Comparison of ENCODE assay signal across 8 cellular contexts in the genomic region with DNA sequence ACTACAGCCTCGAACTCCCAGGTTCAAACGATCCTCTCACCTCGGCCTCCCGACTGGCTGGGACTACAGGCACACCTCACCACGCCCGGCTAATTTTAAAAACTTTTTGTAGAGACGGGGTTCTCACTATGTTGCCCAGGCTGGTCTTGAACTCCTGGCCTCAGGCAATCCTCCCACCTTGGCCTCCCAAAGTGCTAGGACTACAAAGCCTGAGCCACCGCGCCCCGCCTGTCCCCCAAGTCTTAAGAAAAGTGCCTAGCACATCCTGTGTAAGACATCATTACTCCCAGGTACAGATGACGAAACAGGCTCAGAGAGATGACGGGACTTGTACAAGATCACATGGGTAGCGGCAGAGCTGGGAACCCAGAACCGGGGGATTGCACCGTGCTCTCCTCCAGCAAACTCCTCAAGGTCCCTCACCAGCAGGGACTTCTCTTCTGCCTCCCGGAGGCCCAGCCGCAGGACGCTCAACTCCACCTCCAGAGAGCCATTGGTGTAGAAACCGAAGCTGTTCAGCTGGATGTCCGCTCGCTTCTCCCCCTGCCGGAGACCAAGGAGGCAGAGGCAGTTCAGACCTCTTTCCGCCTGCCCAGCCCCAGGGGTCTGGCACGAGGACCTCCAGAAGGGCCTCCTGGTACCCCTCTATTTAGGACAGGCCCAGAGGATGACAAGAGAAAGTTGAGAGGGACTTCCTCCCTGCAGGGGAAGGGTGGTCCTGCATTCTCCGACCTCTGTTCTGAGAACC. TPM values are rescaled to one million over a fixed set of nuclear protein-coding genes. Genes with fewer than 3 reads are reported as not detected.
DNase-seq lines count a peak whose midpoint lies in the region; ATAC-seq and TF ChIP-seq lines count a peak whose summit lies in the region.

No MANE protein-coding gene starts in this region.

- H3K9ac ChIP-seq in Karpas-422 (ENCODE audit: low read length), result peak overlapping the region; percentile 93

- DNase-seq in ELR (ENCODE audit: low read depth), result peak; percentile 91
- DNase-seq in Karpas-422, result peak; percentile 86
- DNase-seq in T-helper 2 cell, result peak in 4 of 5 experiments; percentile 48 to 93 (median 63)
- peak in 1 of 2 donors; percentile 87 for DNase-seq in ascending aorta (ENCODE audit: low spot score in 2 of 2)
- peak; percentile 92 for DNase-seq in hepatic stellate cell (ENCODE audit: low spot score)
- peak; percentile 71 for DNase-seq in pulmonary artery endothelial cell (ENCODE audit: low read depth, low spot score)

- H3K79me2 ChIP-seq in Karpas-422 (ENCODE audit: low read length), result 0 out of 2 replicates have a peak, but pooled peaks cover 3% of the 10 kb centered on the region

- peak overlapping the region; percentile 83 for H3K4me2 ChIP-seq in Karpas-422 (ENCODE audit: low read depth, low read length, poor library complexity, severe bottlenecking)

- H3K36me3 ChIP-seq in Karpas-422 (ENCODE audit: insufficient read depth, low read length) (no peaks in the 10 kb centered on the region), ascending aorta (peaks cover 14 to 25% of the 10 kb centered on the region in 2 donors)

- no peaks in the 10 kb centered on the region for H3K9me2 ChIP-seq in Karpas-422 (replicated peaks; ENCODE audit: insufficient read depth, low read length)

- no peaks in the 10 kb centered on the region for H3K9me3 ChIP-seq in Karpas-422 (ENCODE audit: low read length)
- H3K9me3 ChIP-seq in ascending aorta, result no peaks in the 10 kb centered on the region

- H3K4me3 ChIP-seq in Karpas-422 (ENCODE audit: low read length) (peak overlapping the region; percentile 74), ascending aorta (peak overlapping the region; percentile 72 to 87)

- no peak for ATAC-seq in HG02610 (IDR thresholded peaks at IDR 0.05; ENCODE audit: unreplicated experiment)
- no peak for ATAC-seq in GM21423 (IDR thresholded peaks at IDR 0.05; ENCODE audit: unreplicated experiment)

- peak overlapping the region; percentile 63; the same call in 1 of the 2 replicates for H2AFZ ChIP-seq in Karpas-422 (ENCODE audit: low read length)

- TF ChIP-seq CTCF in ascending aorta (IDR thresholded peaks at IDR 0.05), result peak; percentile 50 to 62 (median 52)

- H3K4me1 ChIP-seq in Karpas-422 (ENCODE audit: low read length), result peaks cover 43% of the 10 kb centered on the region
- H3K4me1 ChIP-seq in ascending aorta, result peaks cover 3 to 22% of the 10 kb centered on the region in 2 donors

- intact Hi-C loops in ascending aorta (cut with DNase I), result loop anchor here (2.0 to 10.0 kb wide), 7 partner anchors 219 to 1112 kb away; partner anchors contain the start of genes KHSRP, PET100, SAFB and SAFB2

- no peaks in the 10 kb centered on the region for H4K20me1 ChIP-seq in Karpas-422 (ENCODE audit: insufficient read depth, low read depth, low read length)

- H3K27me3 ChIP-seq in Karpas-422 (ENCODE audit: low read length) (no peaks in the 10 kb centered on the region), ascending aorta (no peaks in the 10 kb centered on the region)

- H3K27ac ChIP-seq in Karpas-422 (ENCODE audit: low read length), result peak overlapping the region; percentile 75
- peak overlapping the region; percentile 83 to 97 for H3K27ac ChIP-seq in ascending aorta

RNA-seq across cellular contexts. Expression of gene GPR108, which starts 1.0 kb away (rescaled TPM):
- total RNA-seq in Karpas-422 (2014; rRNA removed; shearing (Covaris generic); ENCODE audit: low replicate concordance), result 34.7 and 41.8 TPM in 2 replicates
- 57.6 TPM for total RNA-seq in ascending aorta
- total RNA-seq in pulmonary artery endothelial cell, result 44.4 and 49.9 TPM in 2 replicates

RNA-seq across cellular contexts. Expression of gene TRIP10, which starts 3.1 kb away (rescaled TPM):
- 6.5 and 15.7 TPM in 2 replicates for total RNA-seq in Karpas-422 (2014; rRNA removed; shearing (Covaris generic); ENCODE audit: low replicate concordance)
- total RNA-seq in ascending aorta (109 TPM), pulmonary artery endothelial cell (50.5 and 52.7 TPM in 2 replicates)

RNA-seq across cellular contexts. Expression of gene C3, which starts 15.9 kb away (rescaled TPM):
- total RNA-seq in Karpas-422 (2014; rRNA removed; shearing (Covaris generic); ENCODE audit: low replicate concordance), result not detected in 2 replicates
- total RNA-seq in ascending aorta (2,421 TPM), pulmonary artery endothelial cell (under 0.01 and 0.28 TPM in 2 replicates)

RNA-seq across cellular contexts. Expression of gene SH2D3A, which starts 30.9 kb away (rescaled TPM):
- 3.3 and 18.9 TPM in 2 replicates for total RNA-seq in Karpas-422 (2014; rRNA removed; shearing (Covaris generic); ENCODE audit: low replicate concordance)
- not detected for total RNA-seq in ascending aorta
- 0.04 and 0.20 TPM in 2 replicates for total RNA-seq in pulmonary artery endothelial cell

RNA-seq across cellular contexts. Expression of gene VAV1, which starts 36.2 kb away (rescaled TPM):
- 46.0 and 85.2 TPM in 2 replicates for total RNA-seq in Karpas-422 (2014; rRNA removed; shearing (Covaris generic); ENCODE audit: low replicate concordance)
- total RNA-seq in ascending aorta (4.4 TPM), pulmonary artery endothelial cell (0.07 TPM in 1 of 2 replicates, not detected in the other)

Comparison
In these comparisons a context has a peak if more than half of its experiments do, and no peak if none do; other contexts are left out.
1. RNA of gene C3, which starts 15.9 kb away (total RNA-seq): 2,421 TPM in ascending aorta (single experiment); not detected in Karpas-422 and under 0.01 to 0.28 TPM in pulmonary artery endothelial cell; every median in the first group is over 1,000 times any median in the second.